In the genomic region with DNA sequence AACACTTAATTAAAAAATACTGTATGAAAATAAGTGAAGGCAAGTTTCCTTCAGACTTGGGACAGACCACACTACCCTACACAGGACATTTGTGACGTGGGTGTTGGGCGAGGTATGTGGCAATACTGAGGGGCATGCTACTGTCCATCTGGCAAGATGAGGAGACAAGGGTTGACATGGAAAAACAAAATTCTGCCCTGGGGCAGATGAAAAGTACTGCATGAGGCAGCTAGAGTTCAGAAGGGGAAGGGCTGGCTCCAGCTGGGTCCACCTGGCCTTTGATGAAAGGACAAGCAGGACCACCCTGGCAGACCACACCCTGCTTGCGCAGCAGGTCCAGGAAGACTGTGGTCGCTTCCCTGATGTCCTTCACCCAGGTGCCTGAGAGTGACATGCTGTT, we compare ENCODE assay signal across 16 cellular contexts. TPM values are rescaled to one million over a fixed set of nuclear protein-coding genes. Genes with fewer than 3 reads are reported as not detected.
A peak's percentile ranks its signal among the peaks of the same experiment; 100 is the strongest.
DNase-seq lines count a peak whose midpoint lies in the region; ATAC-seq and TF ChIP-seq lines count a peak whose summit lies in the region.
"Had no signal": no experiment of that assay in that cellular context is flagged by ENCODE, and none has a peak within 500 bp of the region (broad histone marks: within the 10 kb centered on the region; RNA-seq: fewer than 3 reads in every experiment).

No MANE protein-coding gene starts in this region.

- peaks cover 65% of the 10 kb centered on the region for H4K20me1 ChIP-seq in osteoblast (ENCODE audit: insufficient read depth, low read length)

- H3K9me3 ChIP-seq in AG04450 (ENCODE audit: control insufficient read depth, insufficient read depth, low read length): no peaks in the 10 kb centered on the region
- no peaks in the 10 kb centered on the region for H3K9me3 ChIP-seq in osteoblast (ENCODE audit: low read depth, low read length)

- H3K27me3 ChIP-seq in AG04450 (ENCODE audit: control insufficient read depth, insufficient read depth, low read length) (no peaks in the 10 kb centered on the region), osteoblast (ENCODE audit: insufficient read depth, low read length) (no peaks in the 10 kb centered on the region)
- H3K27me3 ChIP-seq: brain microvascular endothelial cell, dorsolateral prefrontal cortex had no signal

- ATAC-seq in GM18861 (IDR thresholded peaks at IDR 0.05; ENCODE audit: unreplicated experiment): no peak

- no peak for DNase-seq in AG04450 (ENCODE audit: low read depth, low spot score)
- DNase-seq in M059J (ENCODE audit: low read depth): peak; percentile 34
- DNase-seq in epithelial cell of prostate (ENCODE audit: low read depth, low spot score): no peak
- no peak for DNase-seq in osteoblast (ENCODE audit: insufficient read length, low spot score, missing footprints)
- DNase-seq in NCI-H2029 (lab: John Stamatoyannopoulos, UW): no peak
- DNase-seq in dermis blood vessel endothelial cell: no peak
- DNase-seq in central memory CD4-positive, alpha-beta T cell: no peak
- DNase-seq: activated CD4-positive, CD25-positive, alpha-beta regulatory T cell; activated naive CD8-positive, alpha-beta T cell treated with anti-CD3 and anti-CD28 coated beads, Interleukin-2, amount 10 ng/mL, durations not matched to agents 7 days and 5 days; brain microvascular endothelial cell; dorsolateral prefrontal cortex; NCI-H1092; NCI-H2107; NCI-H526 treated with DMSO at 0.1 percent for 48 hours; OCI-M1 had no signal

- H3K4me3 ChIP-seq in AG04450 (ENCODE audit: low read depth, low read length) (no peak overlapping the region), osteoblast (ENCODE audit: insufficient read depth, low read length) (no peak overlapping the region)
- H3K4me3 ChIP-seq: dorsolateral prefrontal cortex had no signal

- CTCF ChIA-PET in AG04450 (lab: Charles Lee): interaction anchor here (0.8 kb wide), 1 partner anchor 9 kb away, joined by 3 read pairs; no protein-coding TSS in a partner anchor

- POLR2A ChIA-PET in AG04450 (lab: Yijun Ruan, JAX): no interaction called here

- H3K27ac ChIP-seq in AG04450 (ENCODE audit: low read depth, low read length): peak overlapping the region; percentile 24
- H3K27ac ChIP-seq in epithelial cell of prostate: peak overlapping the region; percentile 74
- H3K27ac ChIP-seq in osteoblast (ENCODE audit: low read depth, low read length): peak overlapping the region; percentile 97
- H3K27ac ChIP-seq: dorsolateral prefrontal cortex had no signal

- no peak for TF ChIP-seq CTCF in AG04450 (IDR thresholded peaks at IDR 0.05; ENCODE audit: low read depth, low read length)
- no peak for TF ChIP-seq CTCF in osteoblast (IDR thresholded peaks at IDR 0.05; ENCODE audit: extremely low read depth, low read depth, low read length)

- H3K4me1 ChIP-seq in osteoblast (ENCODE audit: insufficient read depth, low read length): peaks cover 55% of the 10 kb centered on the region

- H3K36me3 ChIP-seq in osteoblast (ENCODE audit: insufficient read depth, low read length): peaks cover 16% of the 10 kb centered on the region

- no peak overlapping the region for H2AFZ ChIP-seq in osteoblast (ENCODE audit: low read length)

- peaks cover 74% of the 10 kb centered on the region for H3K79me2 ChIP-seq in osteoblast (ENCODE audit: insufficient read depth, low read length)

- H3K4me2 ChIP-seq in osteoblast (ENCODE audit: insufficient read depth, low read length): no peak overlapping the region

RNA-seq across cellular contexts. Expression of gene LATS2, which starts 43.2 kb away (rescaled TPM):
- 19.3 and 21.7 TPM in 2 replicates for polyA plus RNA-seq in AG04450 (2011; rRNA removed)
- 31.4 and 33.0 TPM in 2 replicates for polyA minus RNA-seq in AG04450 (2011; rRNA and poly(A)+ RNA removed)
- total RNA-seq in M059J (2014; rRNA removed; shearing (Covaris generic)): 6.1 and 9.9 TPM in 2 replicates
- total RNA-seq in osteoblast (22.1 and 24.2 TPM in 2 replicates), dermis blood vessel endothelial cell (31.3 and 49.8 TPM in 2 replicates)

Comparison
In these comparisons a context has a peak if more than half of its experiments do, and no peak if none do; other contexts are left out.
1. H3K27ac ChIP-seq: peak in every context shown above with its lines; median percentile 97 in osteoblast; 74 in epithelial cell of prostate; 24 in AG04450.